In the genomic region with DNA sequence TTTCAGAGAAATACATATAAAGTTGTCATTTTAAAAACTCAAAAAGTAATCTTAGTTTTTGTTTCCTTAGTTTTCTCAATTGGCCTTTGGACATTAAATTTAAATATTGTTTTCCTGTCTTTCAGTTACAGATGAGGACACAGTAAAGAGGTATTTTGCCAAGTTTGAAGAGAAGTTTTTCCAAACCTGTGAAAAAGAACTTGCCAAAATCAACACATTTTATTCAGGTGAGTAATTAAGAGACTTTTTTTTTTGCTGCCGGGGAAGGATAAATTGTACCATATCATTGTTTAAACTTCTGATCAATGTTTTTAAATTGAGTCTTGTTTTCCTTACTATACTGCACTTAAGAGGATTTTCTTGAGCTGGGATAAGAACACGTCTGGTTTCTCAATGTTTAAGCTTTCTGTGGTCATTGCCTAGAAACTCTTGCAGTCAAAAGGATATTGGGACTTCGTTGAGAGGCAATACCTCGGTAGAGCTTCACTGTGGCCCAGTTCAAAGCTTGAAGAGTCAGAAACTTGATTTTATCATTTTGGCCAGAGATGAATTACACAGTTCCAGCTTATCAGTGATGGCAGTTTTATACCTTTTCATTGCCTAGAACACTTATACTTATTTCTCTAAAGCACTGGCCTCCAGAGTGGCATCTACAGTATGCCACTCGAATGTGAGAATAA, we compare ENCODE assay signal across 1 cellular context.
TF ChIP-seq lines count a peak whose summit lies in the region.

No MANE protein-coding gene starts in this region.

TF ChIP-seq in GM23338, 12 proteins besides CTCF, POLR2A, EP300 and RAD21 (continued from another document):
- TF ChIP-seq POLR2AphosphoS5 (IDR thresholded peaks at IDR 0.05; ENCODE audit: low read depth) (no peak), NANOG (IDR thresholded peaks at IDR 0.05; ENCODE audit: borderline replicate concordance) (no peak), STAT1 (IDR thresholded peaks at IDR 0.05; ENCODE audit: unreplicated experiment) (no peak), CREB1 (CRISPR knock-in tag; IDR thresholded peaks at IDR 0.05; ENCODE audit: low read depth) (no peak)
